In the genomic region with DNA sequence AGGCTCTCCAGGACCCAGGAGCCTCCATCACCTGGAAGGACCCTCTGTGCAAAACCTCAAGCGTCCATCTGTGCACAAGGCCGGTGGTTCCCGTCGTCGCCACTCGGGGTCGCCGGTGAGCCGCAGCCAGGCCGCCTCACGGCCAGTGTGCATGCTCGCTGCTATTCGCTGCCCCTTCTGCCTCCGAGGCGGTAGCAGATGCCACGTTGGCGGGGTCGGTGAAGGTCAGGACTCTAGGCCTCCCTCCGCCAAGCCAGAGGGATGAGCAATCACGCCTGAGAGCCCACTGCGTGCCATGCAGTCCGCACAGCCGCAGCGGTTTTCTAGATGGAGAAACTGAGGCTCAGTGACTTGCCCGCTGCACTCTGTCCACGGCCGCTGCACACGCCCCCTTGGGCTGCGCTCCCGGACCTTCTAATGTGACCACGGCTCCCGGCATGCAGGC, we compare ENCODE assay signal across 1 cellular context.
TF ChIP-seq lines count a peak whose summit lies in the region.

No MANE protein-coding gene starts in this region.

TF ChIP-seq in HepG2, 621 proteins besides CTCF, POLR2A, EP300 and RAD21 (continued from another document and continues in another):
- TF ChIP-seq, protein P1, sequence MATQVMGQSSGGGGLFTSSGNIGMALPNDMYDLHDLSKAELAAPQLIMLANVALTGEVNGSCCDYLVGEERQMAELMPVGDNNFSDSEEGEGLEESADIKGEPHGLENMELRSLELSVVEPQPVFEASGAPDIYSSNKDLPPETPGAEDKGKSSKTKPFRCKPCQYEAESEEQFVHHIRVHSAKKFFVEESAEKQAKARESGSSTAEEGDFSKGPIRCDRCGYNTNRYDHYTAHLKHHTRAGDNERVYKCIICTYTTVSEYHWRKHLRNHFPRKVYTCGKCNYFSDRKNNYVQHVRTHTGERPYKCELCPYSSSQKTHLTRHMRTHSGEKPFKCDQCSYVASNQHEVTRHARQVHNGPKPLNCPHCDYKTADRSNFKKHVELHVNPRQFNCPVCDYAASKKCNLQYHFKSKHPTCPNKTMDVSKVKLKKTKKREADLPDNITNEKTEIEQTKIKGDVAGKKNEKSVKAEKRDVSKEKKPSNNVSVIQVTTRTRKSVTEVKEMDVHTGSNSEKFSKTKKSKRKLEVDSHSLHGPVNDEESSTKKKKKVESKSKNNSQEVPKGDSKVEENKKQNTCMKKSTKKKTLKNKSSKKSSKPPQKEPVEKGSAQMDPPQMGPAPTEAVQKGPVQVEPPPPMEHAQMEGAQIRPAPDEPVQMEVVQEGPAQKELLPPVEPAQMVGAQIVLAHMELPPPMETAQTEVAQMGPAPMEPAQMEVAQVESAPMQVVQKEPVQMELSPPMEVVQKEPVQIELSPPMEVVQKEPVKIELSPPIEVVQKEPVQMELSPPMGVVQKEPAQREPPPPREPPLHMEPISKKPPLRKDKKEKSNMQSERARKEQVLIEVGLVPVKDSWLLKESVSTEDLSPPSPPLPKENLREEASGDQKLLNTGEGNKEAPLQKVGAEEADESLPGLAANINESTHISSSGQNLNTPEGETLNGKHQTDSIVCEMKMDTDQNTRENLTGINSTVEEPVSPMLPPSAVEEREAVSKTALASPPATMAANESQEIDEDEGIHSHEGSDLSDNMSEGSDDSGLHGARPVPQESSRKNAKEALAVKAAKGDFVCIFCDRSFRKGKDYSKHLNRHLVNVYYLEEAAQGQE (IDR thresholded peaks at IDR 0.05; ENCODE audit: borderline replicate concordance in 1 of 2, low read depth in 1 of 2, low read length in 2 of 2), result no peak
- TF ChIP-seq ZMAT3 (CRISPR knock-in tag; conservative IDR thresholded peaks at IDR 0.05), result no peak
- peak; percentile 83; the same call in 1 of the 2 replicates for TF ChIP-seq ZKSCAN8 (CRISPR knock-in tag; IDR thresholded peaks at IDR 0.05; ENCODE audit: borderline replicate concordance)
- no peak for TF ChIP-seq U2AF2 (IDR thresholded peaks at IDR 0.05; ENCODE audit: low read depth, low read length)
- TF ChIP-seq SMYD3 (CRISPR knock-in tag; IDR thresholded peaks at IDR 0.05), result no peak
- TF ChIP-seq, protein P2, sequence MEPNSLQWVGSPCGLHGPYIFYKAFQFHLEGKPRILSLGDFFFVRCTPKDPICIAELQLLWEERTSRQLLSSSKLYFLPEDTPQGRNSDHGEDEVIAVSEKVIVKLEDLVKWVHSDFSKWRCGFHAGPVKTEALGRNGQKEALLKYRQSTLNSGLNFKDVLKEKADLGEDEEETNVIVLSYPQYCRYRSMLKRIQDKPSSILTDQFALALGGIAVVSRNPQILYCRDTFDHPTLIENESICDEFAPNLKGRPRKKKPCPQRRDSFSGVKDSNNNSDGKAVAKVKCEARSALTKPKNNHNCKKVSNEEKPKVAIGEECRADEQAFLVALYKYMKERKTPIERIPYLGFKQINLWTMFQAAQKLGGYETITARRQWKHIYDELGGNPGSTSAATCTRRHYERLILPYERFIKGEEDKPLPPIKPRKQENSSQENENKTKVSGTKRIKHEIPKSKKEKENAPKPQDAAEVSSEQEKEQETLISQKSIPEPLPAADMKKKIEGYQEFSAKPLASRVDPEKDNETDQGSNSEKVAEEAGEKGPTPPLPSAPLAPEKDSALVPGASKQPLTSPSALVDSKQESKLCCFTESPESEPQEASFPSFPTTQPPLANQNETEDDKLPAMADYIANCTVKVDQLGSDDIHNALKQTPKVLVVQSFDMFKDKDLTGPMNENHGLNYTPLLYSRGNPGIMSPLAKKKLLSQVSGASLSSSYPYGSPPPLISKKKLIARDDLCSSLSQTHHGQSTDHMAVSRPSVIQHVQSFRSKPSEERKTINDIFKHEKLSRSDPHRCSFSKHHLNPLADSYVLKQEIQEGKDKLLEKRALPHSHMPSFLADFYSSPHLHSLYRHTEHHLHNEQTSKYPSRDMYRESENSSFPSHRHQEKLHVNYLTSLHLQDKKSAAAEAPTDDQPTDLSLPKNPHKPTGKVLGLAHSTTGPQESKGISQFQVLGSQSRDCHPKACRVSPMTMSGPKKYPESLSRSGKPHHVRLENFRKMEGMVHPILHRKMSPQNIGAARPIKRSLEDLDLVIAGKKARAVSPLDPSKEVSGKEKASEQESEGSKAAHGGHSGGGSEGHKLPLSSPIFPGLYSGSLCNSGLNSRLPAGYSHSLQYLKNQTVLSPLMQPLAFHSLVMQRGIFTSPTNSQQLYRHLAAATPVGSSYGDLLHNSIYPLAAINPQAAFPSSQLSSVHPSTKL (CRISPR knock-in tag; IDR thresholded peaks at IDR 0.05), result peak; percentile 44
- peak; percentile 74 for TF ChIP-seq ZNF12 (CRISPR knock-in tag; IDR thresholded peaks at IDR 0.05)
- TF ChIP-seq, protein P3, sequence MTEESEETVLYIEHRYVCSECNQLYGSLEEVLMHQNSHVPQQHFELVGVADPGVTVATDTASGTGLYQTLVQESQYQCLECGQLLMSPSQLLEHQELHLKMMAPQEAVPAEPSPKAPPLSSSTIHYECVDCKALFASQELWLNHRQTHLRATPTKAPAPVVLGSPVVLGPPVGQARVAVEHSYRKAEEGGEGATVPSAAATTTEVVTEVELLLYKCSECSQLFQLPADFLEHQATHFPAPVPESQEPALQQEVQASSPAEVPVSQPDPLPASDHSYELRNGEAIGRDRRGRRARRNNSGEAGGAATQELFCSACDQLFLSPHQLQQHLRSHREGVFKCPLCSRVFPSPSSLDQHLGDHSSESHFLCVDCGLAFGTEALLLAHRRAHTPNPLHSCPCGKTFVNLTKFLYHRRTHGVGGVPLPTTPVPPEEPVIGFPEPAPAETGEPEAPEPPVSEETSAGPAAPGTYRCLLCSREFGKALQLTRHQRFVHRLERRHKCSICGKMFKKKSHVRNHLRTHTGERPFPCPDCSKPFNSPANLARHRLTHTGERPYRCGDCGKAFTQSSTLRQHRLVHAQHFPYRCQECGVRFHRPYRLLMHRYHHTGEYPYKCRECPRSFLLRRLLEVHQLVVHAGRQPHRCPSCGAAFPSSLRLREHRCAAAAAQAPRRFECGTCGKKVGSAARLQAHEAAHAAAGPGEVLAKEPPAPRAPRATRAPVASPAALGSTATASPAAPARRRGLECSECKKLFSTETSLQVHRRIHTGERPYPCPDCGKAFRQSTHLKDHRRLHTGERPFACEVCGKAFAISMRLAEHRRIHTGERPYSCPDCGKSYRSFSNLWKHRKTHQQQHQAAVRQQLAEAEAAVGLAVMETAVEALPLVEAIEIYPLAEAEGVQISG (CRISPR knock-in tag; IDR thresholded peaks at IDR 0.05), result peak; percentile 70
- TF ChIP-seq PITX1 (CRISPR knock-in tag; IDR thresholded peaks at IDR 0.05), result peak; percentile 35; the same call in 1 of the 2 replicates
- no peak for TF ChIP-seq ELF1 (CRISPR knock-in tag; IDR thresholded peaks at IDR 0.05)
- TF ChIP-seq FOXO1 (CRISPR knock-in tag; IDR thresholded peaks at IDR 0.05), result peak; percentile 41
- TF ChIP-seq CEBPB (IDR thresholded peaks at IDR 0.05; ENCODE audit: borderline replicate concordance, low read depth, low read length), result no peak
- TF ChIP-seq, protein P4, sequence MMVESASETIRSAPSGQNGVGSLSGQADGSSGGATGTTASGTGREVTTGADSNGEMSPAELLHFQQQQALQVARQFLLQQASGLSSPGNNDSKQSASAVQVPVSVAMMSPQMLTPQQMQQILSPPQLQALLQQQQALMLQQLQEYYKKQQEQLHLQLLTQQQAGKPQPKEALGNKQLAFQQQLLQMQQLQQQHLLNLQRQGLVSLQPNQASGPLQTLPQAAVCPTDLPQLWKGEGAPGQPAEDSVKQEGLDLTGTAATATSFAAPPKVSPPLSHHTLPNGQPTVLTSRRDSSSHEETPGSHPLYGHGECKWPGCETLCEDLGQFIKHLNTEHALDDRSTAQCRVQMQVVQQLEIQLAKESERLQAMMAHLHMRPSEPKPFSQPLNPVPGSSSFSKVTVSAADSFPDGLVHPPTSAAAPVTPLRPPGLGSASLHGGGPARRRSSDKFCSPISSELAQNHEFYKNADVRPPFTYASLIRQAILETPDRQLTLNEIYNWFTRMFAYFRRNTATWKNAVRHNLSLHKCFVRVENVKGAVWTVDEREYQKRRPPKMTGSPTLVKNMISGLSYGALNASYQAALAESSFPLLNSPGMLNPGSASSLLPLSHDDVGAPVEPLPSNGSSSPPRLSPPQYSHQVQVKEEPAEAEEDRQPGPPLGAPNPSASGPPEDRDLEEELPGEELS (CRISPR knock-in tag; IDR thresholded peaks at IDR 0.05), result no peak
- no peak for TF ChIP-seq ADNP (CRISPR knock-in tag; IDR thresholded peaks at IDR 0.05)
- TF ChIP-seq, protein P5, sequence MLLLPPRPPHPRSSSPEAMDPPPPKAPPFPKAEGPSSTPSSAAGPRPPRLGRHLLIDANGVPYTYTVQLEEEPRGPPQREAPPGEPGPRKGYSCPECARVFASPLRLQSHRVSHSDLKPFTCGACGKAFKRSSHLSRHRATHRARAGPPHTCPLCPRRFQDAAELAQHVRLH (CRISPR knock-in tag; IDR thresholded peaks at IDR 0.05; ENCODE audit: borderline replicate concordance, low read depth), result peak; percentile 42; the same call in 1 of the 2 replicates
- TF ChIP-seq, protein P6, sequence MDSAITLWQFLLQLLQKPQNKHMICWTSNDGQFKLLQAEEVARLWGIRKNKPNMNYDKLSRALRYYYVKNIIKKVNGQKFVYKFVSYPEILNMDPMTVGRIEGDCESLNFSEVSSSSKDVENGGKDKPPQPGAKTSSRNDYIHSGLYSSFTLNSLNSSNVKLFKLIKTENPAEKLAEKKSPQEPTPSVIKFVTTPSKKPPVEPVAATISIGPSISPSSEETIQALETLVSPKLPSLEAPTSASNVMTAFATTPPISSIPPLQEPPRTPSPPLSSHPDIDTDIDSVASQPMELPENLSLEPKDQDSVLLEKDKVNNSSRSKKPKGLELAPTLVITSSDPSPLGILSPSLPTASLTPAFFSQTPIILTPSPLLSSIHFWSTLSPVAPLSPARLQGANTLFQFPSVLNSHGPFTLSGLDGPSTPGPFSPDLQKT (CRISPR knock-in tag; IDR thresholded peaks at IDR 0.05; ENCODE audit: borderline replicate concordance), result no peak
- no peak for TF ChIP-seq PRMT3 (CRISPR knock-in tag; IDR thresholded peaks at IDR 0.05; ENCODE audit: borderline replicate concordance, low read depth)
- peak; percentile 49; the same call in 1 of the 2 replicates for TF ChIP-seq ZNF768 (CRISPR knock-in tag; IDR thresholded peaks at IDR 0.05)
- TF ChIP-seq SP140L (CRISPR knock-in tag; IDR thresholded peaks at IDR 0.05; ENCODE audit: borderline replicate concordance), result no peak
- no peak for TF ChIP-seq MLLT10 (CRISPR knock-in tag; IDR thresholded peaks at IDR 0.05)
- TF ChIP-seq TCF7 (IDR thresholded peaks at IDR 0.05; ENCODE audit: low read depth), result no peak
- TF ChIP-seq, protein P7, sequence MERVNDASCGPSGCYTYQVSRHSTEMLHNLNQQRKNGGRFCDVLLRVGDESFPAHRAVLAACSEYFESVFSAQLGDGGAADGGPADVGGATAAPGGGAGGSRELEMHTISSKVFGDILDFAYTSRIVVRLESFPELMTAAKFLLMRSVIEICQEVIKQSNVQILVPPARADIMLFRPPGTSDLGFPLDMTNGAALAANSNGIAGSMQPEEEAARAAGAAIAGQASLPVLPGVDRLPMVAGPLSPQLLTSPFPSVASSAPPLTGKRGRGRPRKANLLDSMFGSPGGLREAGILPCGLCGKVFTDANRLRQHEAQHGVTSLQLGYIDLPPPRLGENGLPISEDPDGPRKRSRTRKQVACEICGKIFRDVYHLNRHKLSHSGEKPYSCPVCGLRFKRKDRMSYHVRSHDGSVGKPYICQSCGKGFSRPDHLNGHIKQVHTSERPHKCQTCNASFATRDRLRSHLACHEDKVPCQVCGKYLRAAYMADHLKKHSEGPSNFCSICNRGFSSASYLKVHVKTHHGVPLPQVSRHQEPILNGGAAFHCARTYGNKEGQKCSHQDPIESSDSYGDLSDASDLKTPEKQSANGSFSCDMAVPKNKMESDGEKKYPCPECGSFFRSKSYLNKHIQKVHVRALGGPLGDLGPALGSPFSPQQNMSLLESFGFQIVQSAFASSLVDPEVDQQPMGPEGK (CRISPR knock-in tag; IDR thresholded peaks at IDR 0.05), result 0 out of 2 replicates have a peak, but pooled peaks have one; percentile 12
- TF ChIP-seq ZNF678 (CRISPR knock-in tag; IDR thresholded peaks at IDR 0.05), result no peak
- TF ChIP-seq ZNF792 (CRISPR knock-in tag; IDR thresholded peaks at IDR 0.05), result peak; percentile 58; the same call in 1 of the 2 replicates
- TF ChIP-seq, protein P8, sequence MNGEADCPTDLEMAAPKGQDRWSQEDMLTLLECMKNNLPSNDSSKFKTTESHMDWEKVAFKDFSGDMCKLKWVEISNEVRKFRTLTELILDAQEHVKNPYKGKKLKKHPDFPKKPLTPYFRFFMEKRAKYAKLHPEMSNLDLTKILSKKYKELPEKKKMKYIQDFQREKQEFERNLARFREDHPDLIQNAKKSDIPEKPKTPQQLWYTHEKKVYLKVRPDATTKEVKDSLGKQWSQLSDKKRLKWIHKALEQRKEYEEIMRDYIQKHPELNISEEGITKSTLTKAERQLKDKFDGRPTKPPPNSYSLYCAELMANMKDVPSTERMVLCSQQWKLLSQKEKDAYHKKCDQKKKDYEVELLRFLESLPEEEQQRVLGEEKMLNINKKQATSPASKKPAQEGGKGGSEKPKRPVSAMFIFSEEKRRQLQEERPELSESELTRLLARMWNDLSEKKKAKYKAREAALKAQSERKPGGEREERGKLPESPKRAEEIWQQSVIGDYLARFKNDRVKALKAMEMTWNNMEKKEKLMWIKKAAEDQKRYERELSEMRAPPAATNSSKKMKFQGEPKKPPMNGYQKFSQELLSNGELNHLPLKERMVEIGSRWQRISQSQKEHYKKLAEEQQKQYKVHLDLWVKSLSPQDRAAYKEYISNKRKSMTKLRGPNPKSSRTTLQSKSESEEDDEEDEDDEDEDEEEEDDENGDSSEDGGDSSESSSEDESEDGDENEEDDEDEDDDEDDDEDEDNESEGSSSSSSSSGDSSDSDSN (CRISPR knock-in tag; IDR thresholded peaks at IDR 0.05), result peak; percentile 74
- TF ChIP-seq, protein P9, sequence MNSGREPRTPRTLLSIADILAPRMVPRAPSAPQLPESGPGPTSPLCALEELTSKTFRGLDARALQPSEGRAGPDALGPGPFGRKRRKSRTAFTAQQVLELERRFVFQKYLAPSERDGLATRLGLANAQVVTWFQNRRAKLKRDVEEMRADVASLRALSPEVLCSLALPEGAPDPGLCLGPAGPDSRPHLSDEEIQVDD (CRISPR knock-in tag; IDR thresholded peaks at IDR 0.05; ENCODE audit: borderline replicate concordance), result 0 out of 2 replicates have a peak, but pooled peaks have one; percentile 70
- peak; percentile 22; the same call in 1 of the 2 replicates for TF ChIP-seq ZBTB7B (CRISPR knock-in tag; IDR thresholded peaks at IDR 0.05)
- no peak for TF ChIP-seq RAD51 (IDR thresholded peaks at IDR 0.05; ENCODE audit: borderline replicate concordance)
- TF ChIP-seq SPEN (CRISPR knock-in tag; IDR thresholded peaks at IDR 0.05; ENCODE audit: low read depth), result peak; percentile 59
- no peak for TF ChIP-seq PTBP1 (IDR thresholded peaks at IDR 0.05; ENCODE audit: low read depth, low read length, poor library complexity, severe bottlenecking)
- TF ChIP-seq, protein P10, sequence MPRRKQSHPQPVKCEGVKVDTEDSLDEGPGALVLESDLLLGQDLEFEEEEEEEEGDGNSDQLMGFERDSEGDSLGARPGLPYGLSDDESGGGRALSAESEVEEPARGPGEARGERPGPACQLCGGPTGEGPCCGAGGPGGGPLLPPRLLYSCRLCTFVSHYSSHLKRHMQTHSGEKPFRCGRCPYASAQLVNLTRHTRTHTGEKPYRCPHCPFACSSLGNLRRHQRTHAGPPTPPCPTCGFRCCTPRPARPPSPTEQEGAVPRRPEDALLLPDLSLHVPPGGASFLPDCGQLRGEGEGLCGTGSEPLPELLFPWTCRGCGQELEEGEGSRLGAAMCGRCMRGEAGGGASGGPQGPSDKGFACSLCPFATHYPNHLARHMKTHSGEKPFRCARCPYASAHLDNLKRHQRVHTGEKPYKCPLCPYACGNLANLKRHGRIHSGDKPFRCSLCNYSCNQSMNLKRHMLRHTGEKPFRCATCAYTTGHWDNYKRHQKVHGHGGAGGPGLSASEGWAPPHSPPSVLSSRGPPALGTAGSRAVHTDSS (CRISPR knock-in tag; conservative IDR thresholded peaks at IDR 0.05), result no peak
- TF ChIP-seq ZNF430 (CRISPR knock-in tag; IDR thresholded peaks at IDR 0.05), result peak; percentile 69; the same call in 1 of the 2 replicates
- TF ChIP-seq HNRNPL (IDR thresholded peaks at IDR 0.05; ENCODE audit: low read depth, low read length), result peak; percentile 85
- peak; percentile 55 for TF ChIP-seq HNRNPLL (IDR thresholded peaks at IDR 0.05; ENCODE audit: low read depth, low read length, poor library complexity, severe bottlenecking)
- 0 out of 2 replicates have a peak, but pooled peaks have one; percentile 62 for TF ChIP-seq HES4 (CRISPR knock-in tag; IDR thresholded peaks at IDR 0.05; ENCODE audit: borderline replicate concordance)
